ENCODE assay signal across 1 cellular context in the genomic region with DNA sequence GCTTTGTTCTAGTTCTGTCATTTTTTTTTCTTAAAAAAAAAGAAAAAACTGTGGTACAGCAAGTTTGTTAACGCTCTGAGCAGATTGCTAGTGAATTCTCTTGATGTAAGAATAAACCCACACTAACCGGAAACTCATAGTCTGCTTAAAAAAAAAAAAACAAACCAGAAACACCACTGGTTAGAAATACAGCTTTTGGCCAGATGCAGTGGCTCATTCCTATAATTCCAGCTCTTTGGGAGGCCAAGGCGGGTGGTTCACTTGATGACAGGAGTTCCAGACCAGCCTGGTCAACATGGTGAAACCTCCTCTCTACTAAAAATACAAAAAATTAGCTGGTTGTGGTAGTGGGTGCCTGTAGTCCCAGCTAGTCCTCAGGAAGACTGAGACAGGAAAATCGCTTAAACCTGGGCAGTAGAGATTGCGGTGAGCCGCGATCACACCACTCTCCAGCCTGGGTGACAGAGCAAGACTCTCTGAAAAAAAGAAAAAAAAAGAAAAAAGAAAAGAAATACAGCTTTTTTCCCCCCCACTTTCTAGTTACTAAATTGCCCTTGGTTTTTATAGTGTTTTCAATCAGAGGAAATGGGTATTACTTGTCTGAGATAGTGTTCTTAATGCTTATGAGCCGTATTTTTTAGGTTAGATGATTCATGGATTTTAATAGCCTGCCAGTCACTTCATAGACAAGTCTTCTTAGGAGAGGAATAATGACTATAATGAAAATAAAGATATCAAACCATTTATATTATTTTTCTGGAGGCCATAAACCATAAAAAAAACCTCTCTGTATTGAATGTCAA.
TF ChIP-seq lines count a peak whose summit lies in the region.

No MANE protein-coding gene starts in this region.

TF ChIP-seq in neural cell, 6 proteins besides CTCF, POLR2A, EP300 and RAD21 (continued from another document):
- TF ChIP-seq, protein P1, sequence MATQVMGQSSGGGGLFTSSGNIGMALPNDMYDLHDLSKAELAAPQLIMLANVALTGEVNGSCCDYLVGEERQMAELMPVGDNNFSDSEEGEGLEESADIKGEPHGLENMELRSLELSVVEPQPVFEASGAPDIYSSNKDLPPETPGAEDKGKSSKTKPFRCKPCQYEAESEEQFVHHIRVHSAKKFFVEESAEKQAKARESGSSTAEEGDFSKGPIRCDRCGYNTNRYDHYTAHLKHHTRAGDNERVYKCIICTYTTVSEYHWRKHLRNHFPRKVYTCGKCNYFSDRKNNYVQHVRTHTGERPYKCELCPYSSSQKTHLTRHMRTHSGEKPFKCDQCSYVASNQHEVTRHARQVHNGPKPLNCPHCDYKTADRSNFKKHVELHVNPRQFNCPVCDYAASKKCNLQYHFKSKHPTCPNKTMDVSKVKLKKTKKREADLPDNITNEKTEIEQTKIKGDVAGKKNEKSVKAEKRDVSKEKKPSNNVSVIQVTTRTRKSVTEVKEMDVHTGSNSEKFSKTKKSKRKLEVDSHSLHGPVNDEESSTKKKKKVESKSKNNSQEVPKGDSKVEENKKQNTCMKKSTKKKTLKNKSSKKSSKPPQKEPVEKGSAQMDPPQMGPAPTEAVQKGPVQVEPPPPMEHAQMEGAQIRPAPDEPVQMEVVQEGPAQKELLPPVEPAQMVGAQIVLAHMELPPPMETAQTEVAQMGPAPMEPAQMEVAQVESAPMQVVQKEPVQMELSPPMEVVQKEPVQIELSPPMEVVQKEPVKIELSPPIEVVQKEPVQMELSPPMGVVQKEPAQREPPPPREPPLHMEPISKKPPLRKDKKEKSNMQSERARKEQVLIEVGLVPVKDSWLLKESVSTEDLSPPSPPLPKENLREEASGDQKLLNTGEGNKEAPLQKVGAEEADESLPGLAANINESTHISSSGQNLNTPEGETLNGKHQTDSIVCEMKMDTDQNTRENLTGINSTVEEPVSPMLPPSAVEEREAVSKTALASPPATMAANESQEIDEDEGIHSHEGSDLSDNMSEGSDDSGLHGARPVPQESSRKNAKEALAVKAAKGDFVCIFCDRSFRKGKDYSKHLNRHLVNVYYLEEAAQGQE (IDR thresholded peaks at IDR 0.05; ENCODE audit: borderline replicate concordance) = no peak
- TF ChIP-seq POLR2AphosphoS5 (IDR thresholded peaks at IDR 0.05) = no peak
TF ChIP-seq in neural cell: peak in this region for 0.
